ENCODE assay signal across 21 cellular contexts in the genomic region with DNA sequence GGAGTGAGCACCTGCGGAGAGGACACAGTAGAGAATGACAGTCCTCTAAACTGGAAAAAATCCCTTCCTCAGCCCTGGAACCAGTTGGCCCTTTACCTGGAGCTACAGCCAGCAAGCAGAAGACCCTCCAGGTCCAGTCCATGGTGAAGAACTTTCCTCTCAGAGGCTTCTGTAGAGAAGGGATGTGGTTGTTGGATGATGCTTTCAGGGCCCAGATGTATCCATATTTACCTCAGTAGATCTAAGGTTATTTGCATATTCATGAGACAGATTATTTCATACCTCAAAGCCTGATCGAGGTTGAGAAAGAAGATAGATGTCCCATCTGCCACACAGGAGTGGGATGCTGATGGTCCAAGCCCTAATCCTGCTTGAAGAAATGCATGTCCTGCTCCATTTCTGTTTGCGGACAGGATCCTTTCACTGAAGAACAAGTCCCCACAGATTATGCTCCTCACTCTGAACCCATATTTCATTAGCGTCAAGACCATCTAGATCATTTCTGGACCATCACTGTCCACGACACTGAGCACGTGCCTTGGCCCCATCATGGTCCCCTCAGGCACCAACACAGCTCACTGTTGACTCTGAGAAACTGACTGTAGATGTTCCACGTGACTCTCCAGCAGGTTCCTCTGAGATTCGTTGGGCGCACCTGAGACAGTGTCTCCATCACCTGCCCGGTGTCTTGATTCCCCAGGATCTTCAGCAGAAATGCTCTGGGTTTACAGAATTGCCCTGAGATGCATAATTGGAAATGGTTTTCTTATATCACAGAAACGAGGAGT.
A peak's percentile ranks its signal among the peaks of the same experiment; 100 is the strongest.
DNase-seq lines count a peak whose midpoint lies in the region; ATAC-seq, FAIRE-seq and TF ChIP-seq lines count a peak whose summit lies in the region.
"Had no signal": no experiment of that assay in that cellular context is flagged by ENCODE, and none has a peak within 500 bp of the region (broad histone marks: within the 10 kb centered on the region; RNA-seq: fewer than 3 reads in every experiment).

No MANE protein-coding gene starts in this region.

- H3K36me3 Mint-ChIP-seq in stimulated activated naive CD8-positive, alpha-beta T cell treated with anti-CD3 and anti-CD28 coated beads, Interleukin-15, Interleukin-2, amounts not matched to agents 100 ng/mL and 50 ng/mL, for 24 hours (ENCODE audit: low read depth): no peaks in the 10 kb centered on the region
- no peaks in the 10 kb centered on the region for H3K36me3 Mint-ChIP-seq in activated B cell treated with CpG ODN at 0.5 μM for 24 hours (ENCODE audit: low read depth)

- H3K4me1 Mint-ChIP-seq in stimulated activated naive CD8-positive, alpha-beta T cell treated with anti-CD3 and anti-CD28 coated beads, Interleukin-15, Interleukin-2, amounts not matched to agents 100 ng/mL and 50 ng/mL, for 24 hours (ENCODE audit: low read depth): peaks cover 60% of the 10 kb centered on the region
- H3K4me1 Mint-ChIP-seq in activated B cell treated with CpG ODN at 0.5 μM for 24 hours: peaks cover 21% of the 10 kb centered on the region

- peak overlapping the region; percentile 9; the same call in 1 of the 2 replicates for H3K4me3 ChIP-seq in iPS-18c (ENCODE audit: insufficient read depth, low read depth, low read length)
- H3K4me3 ChIP-seq in upper lobe of right lung: no peak overlapping the region
- H3K4me3 ChIP-seq in heart right ventricle: no peak overlapping the region
- H3K4me3 ChIP-seq: tibial nerve had no signal

- peaks cover 21% of the 10 kb centered on the region for H3K9me3 ChIP-seq in iPS-18c (ENCODE audit: control insufficient read depth, insufficient read depth, low read length)
- no peaks in the 10 kb centered on the region for H3K9me3 ChIP-seq in upper lobe of right lung
- H3K9me3 ChIP-seq in heart right ventricle: no peaks in the 10 kb centered on the region
- H3K9me3 ChIP-seq: SK-N-SH, tibial nerve had no signal

- intact Hi-C loops in activated B cell treated with CpG ODN at 0.5 μM for 24 hours (cut with micrococcal nuclease): no loop called here
- intact Hi-C loops in upper lobe of right lung (cut with DNase I): no loop called here
- intact Hi-C loops in heart right ventricle (cut with DNase I): no loop called here

- WGBS in heart right ventricle, 2 donors: 62 to 63% methylated on average over 11 of the region's 11 CpGs

- H3K27ac Mint-ChIP-seq in stimulated activated naive CD8-positive, alpha-beta T cell treated with anti-CD3 and anti-CD28 coated beads, Interleukin-15, Interleukin-2, amounts not matched to agents 100 ng/mL and 50 ng/mL, for 24 hours: no peak overlapping the region
- no peak overlapping the region for H3K27ac Mint-ChIP-seq in activated B cell treated with CpG ODN at 0.5 μM for 24 hours

- no peaks in the 10 kb centered on the region for H3K36me3 ChIP-seq in upper lobe of right lung
- no peaks in the 10 kb centered on the region for H3K36me3 ChIP-seq in heart right ventricle
- H3K36me3 ChIP-seq: tibial nerve had no signal

- ATAC-seq in stimulated activated naive CD8-positive, alpha-beta T cell treated with anti-CD3 and anti-CD28 coated beads, Interleukin-15, Interleukin-2, amounts not matched to agents 100 U/mL and 50 U/mL, for 24 hours: no peak
- no peak for ATAC-seq in activated B cell treated with CpG ODN at 0.5 μM for 24 hours (ENCODE audit: low read depth)
- ATAC-seq in upper lobe of right lung: no peak
- no peak for ATAC-seq in HG02870 (IDR thresholded peaks at IDR 0.05; ENCODE audit: unreplicated experiment)
- ATAC-seq in heart right ventricle: no peak
- ATAC-seq: left ventricle myocardium superior had no signal

- CTCF ChIA-PET in activated B cell treated with CpG ODN at 0.5 μM for 24 hours (lab: Charles Lee): no interaction called here

- H3K27ac ChIP-seq in upper lobe of right lung: peak overlapping the region; percentile 55
- peak overlapping the region in 1 of 10 donors; percentile 10 for H3K27ac ChIP-seq in heart right ventricle

- no peaks in the 10 kb centered on the region for H3K4me1 ChIP-seq in upper lobe of right lung
- no peaks in the 10 kb centered on the region for H3K4me1 ChIP-seq in heart right ventricle
- H3K4me1 ChIP-seq: tibial nerve had no signal

- peak overlapping the region; percentile 9 for H3K4me3 Mint-ChIP-seq in stimulated activated naive CD8-positive, alpha-beta T cell treated with anti-CD3 and anti-CD28 coated beads, Interleukin-15, Interleukin-2, amounts not matched to agents 100 ng/mL and 50 ng/mL, for 24 hours
- H3K4me3 Mint-ChIP-seq in activated B cell treated with CpG ODN at 0.5 μM for 24 hours: peak overlapping the region; percentile 24

- TF ChIP-seq POLR2A in H54 (IDR thresholded peaks at IDR 0.05; ENCODE audit: low read depth, low read length): no peak

- peaks cover 5% of the 10 kb centered on the region for H3K27me3 ChIP-seq in upper lobe of right lung
- H3K27me3 ChIP-seq in heart right ventricle: peaks cover 0 to 28% (median 11%) of the 10 kb centered on the region in 7 donors
- H3K27me3 ChIP-seq: tibial nerve had no signal

- H3K27me3 Mint-ChIP-seq in stimulated activated naive CD8-positive, alpha-beta T cell treated with anti-CD3 and anti-CD28 coated beads, Interleukin-15, Interleukin-2, amounts not matched to agents 100 ng/mL and 50 ng/mL, for 24 hours: no peaks in the 10 kb centered on the region
- H3K27me3 Mint-ChIP-seq in activated B cell treated with CpG ODN at 0.5 μM for 24 hours: peaks cover 20% of the 10 kb centered on the region

- H3K9me3 Mint-ChIP-seq in stimulated activated naive CD8-positive, alpha-beta T cell treated with anti-CD3 and anti-CD28 coated beads, Interleukin-15, Interleukin-2, amounts not matched to agents 100 ng/mL and 50 ng/mL, for 24 hours: no peaks in the 10 kb centered on the region
- H3K9me3 Mint-ChIP-seq in activated B cell treated with CpG ODN at 0.5 μM for 24 hours: no peaks in the 10 kb centered on the region

- DNase-seq in stimulated activated naive CD8-positive, alpha-beta T cell treated with anti-CD3 and anti-CD28 coated beads, Interleukin-15, Interleukin-2, amounts not matched to agents 100 U/mL and 50 U/mL, for 24 hours: no peak
- no peak for DNase-seq in activated B cell treated with CpG ODN at 0.5 μM for 24 hours
- no peak for DNase-seq in upper lobe of right lung
- DNase-seq in H54 (ENCODE audit: insufficient read length, low spot score): no peak
- no peak for DNase-seq in heart right ventricle
- DNase-seq: anterior cingulate cortex, cerebellar nuclear complex, EL, glutamatergic neuron, IMR-90, left ventricle myocardium superior, MV-4-11, NCI-H187 treated with DMSO at 0.1 percent for 48 hours, NCI-H446, nucleus accumbens, retina, SK-N-SH had no signal

- TF ChIP-seq CTCF in activated B cell treated with CpG ODN at 0.5 μM for 24 hours (IDR thresholded peaks at IDR 0.05): no peak
- TF ChIP-seq CTCF in upper lobe of right lung (IDR thresholded peaks at IDR 0.05): no peak
- TF ChIP-seq CTCF in heart right ventricle (IDR thresholded peaks at IDR 0.05): no peak

- FAIRE-seq in H54 (lab: Jason Lieb, UNC): no peak

- POLR2A ChIA-PET in activated B cell treated with CpG ODN at 0.5 μM for 24 hours (lab: Charles Lee): interaction anchor here (1.3 kb wide), 1 partner anchor 649 kb away, joined by 10 read pairs; no protein-coding TSS in a partner anchor
